In the genomic region with DNA sequence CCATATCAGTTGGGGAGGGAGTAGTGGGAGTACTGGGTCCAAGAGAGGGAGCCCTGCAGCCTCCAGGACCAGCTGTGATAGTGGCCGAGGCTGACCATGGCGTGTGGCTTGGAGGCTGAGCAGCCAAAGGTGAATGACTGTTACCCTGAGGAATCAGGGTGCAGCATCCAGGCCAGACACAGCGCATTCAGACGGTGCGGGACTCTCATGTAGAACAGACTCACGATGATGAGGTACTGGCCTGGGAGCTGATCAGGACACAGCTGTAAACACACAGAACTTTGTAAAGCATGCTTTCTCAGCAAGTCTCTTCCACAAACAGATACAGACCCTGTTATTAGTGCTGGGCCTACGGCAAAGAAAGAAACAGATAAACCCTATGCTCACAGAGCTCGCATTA, we compare ENCODE assay signal across 16 cellular contexts.
DNase-seq lines count a peak whose midpoint lies in the region; FAIRE-seq lines count a peak whose summit lies in the region.
"Had no signal": no experiment of that assay in that cellular context is flagged by ENCODE, and none has a peak within 500 bp of the region (broad histone marks: within the 10 kb centered on the region; RNA-seq: fewer than 3 reads in every experiment).

No MANE protein-coding gene starts in this region.

- FAIRE-seq in GM19239 (lab: Jason Lieb, UNC): no peak
- FAIRE-seq: D721Med, G401.6, GM12891, H54 had no signal

- peak; percentile 47 for DNase-seq in activated CD8-positive, alpha-beta memory T cell treated with anti-CD3 and anti-CD28 coated beads for 24 hours
- no peak for DNase-seq in activated CD8-positive, alpha-beta memory T cell treated with anti-CD3 and anti-CD28 coated beads, Interleukin-2, amount 50 U/mL, for 48 hours
- DNase-seq in islet precursor cell: peak; percentile 65
- DNase-seq in stimulated activated CD8-positive, alpha-beta memory T cell treated with anti-CD3 and anti-CD28 coated beads, Interleukin-4, amount 100 ng/mL, for 48 hours: peak; percentile 18
- no peak for DNase-seq in LoVo (ENCODE audit: low spot score)
- DNase-seq in NCI-H2107 (lab: John Stamatoyannopoulos, UW): no peak
- no peak for DNase-seq in GM19239 (ENCODE audit: insufficient read length, low spot score)
- DNase-seq: 8988T; BE2C; Caco-2; CD4-positive, alpha-beta T cell; HCEC 1CT had no signal

Comparison
In these comparisons a context has a peak if more than half of its experiments do, and no peak if none do; other contexts are left out.
1. DNase-seq: peak in activated CD8-positive, alpha-beta memory T cell treated with anti-CD3 and anti-CD28 coated beads for 24 hours (single experiment), islet precursor cell (single experiment) and stimulated activated CD8-positive, alpha-beta memory T cell treated with anti-CD3 and anti-CD28 coated beads, Interleukin-4, amount 100 ng/mL, for 48 hours (single experiment); none in activated CD8-positive, alpha-beta memory T cell treated with anti-CD3 and anti-CD28 coated beads, Interleukin-2, amount 50 U/mL, for 48 hours (single experiment), LoVo (single experiment), NCI-H2107 (single experiment) and GM19239 (single experiment).